Comparison of ENCODE assay signal across 1 cellular context in genomic region chr6:32838114-32838958, GRCh38.
TF ChIP-seq lines count a peak whose summit lies in the region.

TSS of gene TAP2 (minus strand) at chr6:32838739. CDS start at chr6:32838233, 506 bp downstream.

TF ChIP-seq in WTC11, 78 proteins besides CTCF, POLR2A, EP300 and RAD21 (continued from another document):
- no peak for TF ChIP-seq ZNF532 (CRISPR knock-in tag; IDR thresholded peaks at IDR 0.05; ENCODE audit: borderline replicate concordance)
- TF ChIP-seq PRRX2 (CRISPR knock-in tag; IDR thresholded peaks at IDR 0.05): no peak
- TF ChIP-seq, protein P1, sequence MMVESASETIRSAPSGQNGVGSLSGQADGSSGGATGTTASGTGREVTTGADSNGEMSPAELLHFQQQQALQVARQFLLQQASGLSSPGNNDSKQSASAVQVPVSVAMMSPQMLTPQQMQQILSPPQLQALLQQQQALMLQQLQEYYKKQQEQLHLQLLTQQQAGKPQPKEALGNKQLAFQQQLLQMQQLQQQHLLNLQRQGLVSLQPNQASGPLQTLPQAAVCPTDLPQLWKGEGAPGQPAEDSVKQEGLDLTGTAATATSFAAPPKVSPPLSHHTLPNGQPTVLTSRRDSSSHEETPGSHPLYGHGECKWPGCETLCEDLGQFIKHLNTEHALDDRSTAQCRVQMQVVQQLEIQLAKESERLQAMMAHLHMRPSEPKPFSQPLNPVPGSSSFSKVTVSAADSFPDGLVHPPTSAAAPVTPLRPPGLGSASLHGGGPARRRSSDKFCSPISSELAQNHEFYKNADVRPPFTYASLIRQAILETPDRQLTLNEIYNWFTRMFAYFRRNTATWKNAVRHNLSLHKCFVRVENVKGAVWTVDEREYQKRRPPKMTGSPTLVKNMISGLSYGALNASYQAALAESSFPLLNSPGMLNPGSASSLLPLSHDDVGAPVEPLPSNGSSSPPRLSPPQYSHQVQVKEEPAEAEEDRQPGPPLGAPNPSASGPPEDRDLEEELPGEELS (CRISPR knock-in tag; IDR thresholded peaks at IDR 0.05): no peak
- no peak for TF ChIP-seq JAZF1 (CRISPR knock-in tag; IDR thresholded peaks at IDR 0.05)
- TF ChIP-seq RORB (CRISPR knock-in tag; IDR thresholded peaks at IDR 0.05): no peak
- TF ChIP-seq HMGXB4 (CRISPR knock-in tag; IDR thresholded peaks at IDR 0.05): peak; percentile 96
- TF ChIP-seq GABPB1 (CRISPR knock-in tag; IDR thresholded peaks at IDR 0.05): 0 out of 2 replicates have a peak, but pooled peaks have one; percentile 35
- no peak for TF ChIP-seq GTF2I (CRISPR knock-in tag; conservative IDR thresholded peaks at IDR 0.05)
- peak; percentile 96 for TF ChIP-seq IRF2 (CRISPR knock-in tag; IDR thresholded peaks at IDR 0.05; ENCODE audit: borderline replicate concordance, low read depth)
- TF ChIP-seq ZNF121 (CRISPR knock-in tag; IDR thresholded peaks at IDR 0.05): peak; percentile 53; the same call in 1 of the 2 replicates
- no peak for TF ChIP-seq MYBL2 (CRISPR knock-in tag; IDR thresholded peaks at IDR 0.05)
- no peak for TF ChIP-seq ZSCAN18 (CRISPR knock-in tag; IDR thresholded peaks at IDR 0.05)
- TF ChIP-seq NR3C1 (CRISPR knock-in tag; conservative IDR thresholded peaks at IDR 0.05; ENCODE audit: low read depth): no peak
- no peak for TF ChIP-seq SMAD4 (CRISPR knock-in tag; IDR thresholded peaks at IDR 0.05)
- TF ChIP-seq KAT7 (CRISPR knock-in tag; IDR thresholded peaks at IDR 0.05; ENCODE audit: borderline replicate concordance): no peak
- no peak for TF ChIP-seq NR1H2 (CRISPR knock-in tag; IDR thresholded peaks at IDR 0.05)
- TF ChIP-seq TEAD4 (CRISPR knock-in tag; IDR thresholded peaks at IDR 0.05): 0 out of 2 replicates have a peak, but pooled peaks have one; percentile 19
- TF ChIP-seq IRF1 (CRISPR knock-in tag; IDR thresholded peaks at IDR 0.05): peak; percentile 98
- TF ChIP-seq MAX (CRISPR knock-in tag; IDR thresholded peaks at IDR 0.05): peak; percentile 48; the same call in 1 of the 2 replicates
- no peak for TF ChIP-seq HMGA2 (CRISPR knock-in tag; IDR thresholded peaks at IDR 0.05)
- no peak for TF ChIP-seq ZBTB21 (CRISPR knock-in tag; IDR thresholded peaks at IDR 0.05; ENCODE audit: borderline replicate concordance)
- no peak for TF ChIP-seq SMAD3 (CRISPR knock-in tag; IDR thresholded peaks at IDR 0.05; ENCODE audit: borderline replicate concordance)
- no peak for TF ChIP-seq ZNF317 (CRISPR knock-in tag; IDR thresholded peaks at IDR 0.05; ENCODE audit: borderline replicate concordance, low read depth)
- TF ChIP-seq ZNF423 (CRISPR knock-in tag; IDR thresholded peaks at IDR 0.05): no peak
- TF ChIP-seq CREM (CRISPR knock-in tag; IDR thresholded peaks at IDR 0.05): no peak
- no peak for TF ChIP-seq NFYB (CRISPR knock-in tag; conservative IDR thresholded peaks at IDR 0.05; ENCODE audit: low read depth)
- no peak for TF ChIP-seq RELA (CRISPR knock-in tag; IDR thresholded peaks at IDR 0.05; ENCODE audit: borderline replicate concordance)
- TF ChIP-seq ZNF263 (CRISPR knock-in tag; IDR thresholded peaks at IDR 0.05; ENCODE audit: low read depth): no peak
- TF ChIP-seq NFE2L1 (CRISPR knock-in tag; IDR thresholded peaks at IDR 0.05): no peak
- no peak for TF ChIP-seq ZNF416 (CRISPR knock-in tag; IDR thresholded peaks at IDR 0.05)
